16 cellular contexts compared by ENCODE assay signal in the genomic region with DNA sequence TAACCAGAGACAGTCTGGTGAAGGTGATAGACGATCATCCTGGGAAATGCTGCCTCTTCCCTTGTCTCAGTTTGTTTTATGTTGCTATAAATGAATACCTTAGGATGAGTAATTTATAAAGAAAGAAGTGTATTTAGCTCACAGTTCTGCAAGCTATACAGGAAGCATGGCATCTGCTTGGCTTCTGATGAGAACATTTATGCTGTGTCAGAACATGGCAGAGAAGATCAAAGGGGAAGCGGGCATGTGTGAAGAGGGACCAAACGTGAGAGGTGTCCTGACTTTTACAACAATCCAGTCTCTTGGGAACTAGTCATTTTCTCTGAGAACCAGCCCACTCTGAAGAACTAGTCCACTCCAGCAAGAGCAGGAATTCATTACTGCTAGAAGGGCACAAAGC. TPM values are rescaled to one million over a fixed set of nuclear protein-coding genes. Genes with fewer than 3 reads are reported as not detected.
DNase-seq lines count a peak whose midpoint lies in the region; ATAC-seq and TF ChIP-seq lines count a peak whose summit lies in the region.
"Had no signal": no experiment of that assay in that cellular context is flagged by ENCODE, and none has a peak within 500 bp of the region (broad histone marks: within the 10 kb centered on the region; RNA-seq: fewer than 3 reads in every experiment).

No MANE protein-coding gene starts in this region.

- H3K36me3 Mint-ChIP-seq in activated naive CD4-positive, alpha-beta T cell treated with anti-CD3 and anti-CD28 coated beads, Interleukin-2, amount 50 U/mL, for 24 hours = peaks cover 5% of the 10 kb centered on the region
- H3K36me3 Mint-ChIP-seq in HFFc6 (ENCODE audit: low read depth) (no peaks in the 10 kb centered on the region), natural killer cell (no peaks in the 10 kb centered on the region)

- H3K27me3 ChIP-seq in RWPE2 (ENCODE audit: insufficient read depth, poor library complexity, severe bottlenecking) = no peaks in the 10 kb centered on the region

- intact Hi-C loops in natural killer cell (cut with micrococcal nuclease) (loop anchor here (5.0 kb wide), 1 partner anchor 349 kb away; no protein-coding TSS in a partner anchor), left ventricle myocardium superior (cut with micrococcal nuclease) (no loop called here)

- no peak for TF ChIP-seq CTCF in HFFc6 (IDR thresholded peaks at IDR 0.05)
- TF ChIP-seq CTCF in RWPE2 (IDR thresholded peaks at IDR 0.05; ENCODE audit: poor library complexity, severe bottlenecking) = no peak
- TF ChIP-seq CTCF in natural killer cell (IDR thresholded peaks at IDR 0.05) = no peak

- peak overlapping the region; percentile 19 for H3K4me3 Mint-ChIP-seq in activated naive CD4-positive, alpha-beta T cell treated with anti-CD3 and anti-CD28 coated beads, Interleukin-2, amount 50 U/mL, for 24 hours
- H3K4me3 Mint-ChIP-seq in HFFc6 (peak overlapping the region; percentile 24; the same call in 1 of the 2 replicates), natural killer cell (peak overlapping the region; percentile 54)
- H3K4me3 Mint-ChIP-seq: nephron had no signal

- H3K9me3 Mint-ChIP-seq in activated naive CD4-positive, alpha-beta T cell treated with anti-CD3 and anti-CD28 coated beads, Interleukin-2, amount 50 U/mL, for 24 hours = no peaks in the 10 kb centered on the region
- H3K9me3 Mint-ChIP-seq in HFFc6 = no peaks in the 10 kb centered on the region
- no peaks in the 10 kb centered on the region for H3K9me3 Mint-ChIP-seq in natural killer cell
- H3K9me3 Mint-ChIP-seq: nephron had no signal

- peak overlapping the region; percentile 10 for H3K27ac Mint-ChIP-seq in activated naive CD4-positive, alpha-beta T cell treated with anti-CD3 and anti-CD28 coated beads, Interleukin-2, amount 50 U/mL, for 24 hours
- peak overlapping the region; percentile 61 for H3K27ac Mint-ChIP-seq in HFFc6
- peak overlapping the region; percentile 75 to 89 for H3K27ac Mint-ChIP-seq in natural killer cell
- H3K27ac Mint-ChIP-seq: nephron had no signal

- no peaks in the 10 kb centered on the region for H3K27me3 Mint-ChIP-seq in activated naive CD4-positive, alpha-beta T cell treated with anti-CD3 and anti-CD28 coated beads, Interleukin-2, amount 50 U/mL, for 24 hours
- H3K27me3 Mint-ChIP-seq in HFFc6 (ENCODE audit: insufficient read depth) (peaks cover 2% of the 10 kb centered on the region), natural killer cell (ENCODE audit: low read depth in 2 of 2) (no peaks in the 10 kb centered on the region)

- no peak overlapping the region for H3K27ac ChIP-seq in RWPE2 (ENCODE audit: poor library complexity, severe bottlenecking)
- H3K27ac ChIP-seq: VCaP had no signal

- no peaks in the 10 kb centered on the region for H3K4me1 ChIP-seq in RWPE2 (ENCODE audit: insufficient read depth, poor library complexity, severe bottlenecking)

- peaks cover 68% of the 10 kb centered on the region for H3K4me1 Mint-ChIP-seq in activated naive CD4-positive, alpha-beta T cell treated with anti-CD3 and anti-CD28 coated beads, Interleukin-2, amount 50 U/mL, for 24 hours
- peaks cover 31% of the 10 kb centered on the region for H3K4me1 Mint-ChIP-seq in HFFc6 (ENCODE audit: low read depth)
- peaks cover 63 to 65% of the 10 kb centered on the region in 2 donors for H3K4me1 Mint-ChIP-seq in natural killer cell
- H3K4me1 Mint-ChIP-seq: nephron had no signal

- ATAC-seq in RWPE2 (ENCODE audit: low read depth) (peak; percentile 44; the same call in 1 of the 3 replicates), natural killer cell (no peak), left ventricle myocardium superior (no peak)

- H3K4me3 ChIP-seq in RWPE2 (ENCODE audit: severe bottlenecking) = no peak overlapping the region
- H3K4me3 ChIP-seq: HAP-1 had no signal

- no peaks in the 10 kb centered on the region; the same call in 1 of the 2 replicates for H3K36me3 ChIP-seq in RWPE2 (ENCODE audit: low read depth)
- H3K36me3 ChIP-seq: HAP-1 had no signal

- no peak for DNase-seq in activated naive CD4-positive, alpha-beta T cell treated with anti-CD3 and anti-CD28 coated beads, Interleukin-2, amount 50 U/mL, for 16 hours
- DNase-seq in HFFc6 (peak; percentile 2), RWPE2 (ENCODE audit: low spot score) (no peak), natural killer cell (no peak), left ventricle myocardium superior (no peak), NCI-H748 (lab: John Stamatoyannopoulos, UW; ENCODE audit: unreplicated experiment) (no peak)
- no peak for DNase-seq in central memory CD4-positive, alpha-beta T cell
- DNase-seq: hypothalamus; mesenchymal stem cell; NCI-H1694 treated with DMSO at 0.1 percent for 48 hours; NCI-H446 treated with DMSO at 0.1 percent for 48 hours; stimulated activated CD4-positive, alpha-beta T cell treated with anti-CD3 and anti-CD28 coated beads, Interleukin-2, amount 100 ng/mL, for 48 hours had no signal

- H3K9me3 ChIP-seq in RWPE2 (ENCODE audit: severe bottlenecking) = no peaks in the 10 kb centered on the region
- H3K9me3 ChIP-seq: HAP-1 had no signal

RNA-seq across cellular contexts. Expression of a gene that starts 9.6 kb away (rescaled TPM):
- 10 to 100 TPM; 14.9 to 23.0 (median 18.8) TPM for total RNA-seq in HFFc6 (2021; fragmentation: NEBNext Ultra II Directional; extraction: Animal tissue kit (Norgen Biotek cat#: 25700))
- total RNA-seq in natural killer cell (100 to 1,000 TPM; 122 to 157 (median 136) TPM), left ventricle myocardium superior (35.9 TPM)

Comparison
In these comparisons a context has a peak if more than half of its experiments do, and no peak if none do; other contexts are left out.
1. H3K27ac Mint-ChIP-seq: peak in every context shown above with its lines; median percentile 82 in natural killer cell; 61 in HFFc6; 10 in activated naive CD4-positive, alpha-beta T cell treated with anti-CD3 and anti-CD28 coated beads, Interleukin-2, amount 50 U/mL, for 24 hours.